8 cellular contexts compared by ENCODE assay signal in genomic region chr4:1726146-1726934, GRCh38. TPM values are rescaled to one million over a fixed set of nuclear protein-coding genes. Genes with fewer than 3 reads are reported as not detected.
A peak's percentile ranks its signal among the peaks of the same experiment; 100 is the strongest.
DNase-seq lines count a peak whose midpoint lies in the region; ATAC-seq and TF ChIP-seq lines count a peak whose summit lies in the region.

No MANE protein-coding gene starts in this region.

- H3K4me1 ChIP-seq in DOHH2 (ENCODE audit: control insufficient read depth, low read length) (peaks cover 40% of the 10 kb centered on the region), Peyer's patch (peaks cover 3 to 49% (median 37%) of the 10 kb centered on the region in 4 donors), esophagus squamous epithelium (peaks cover 41 to 63% (median 48%) of the 10 kb centered on the region in 3 donors)

- no peaks in the 10 kb centered on the region for H3K27me3 Mint-ChIP-seq in activated T-cell treated with anti-CD3 and anti-CD28 coated beads, Interleukin-2, amount 50 U/mL, for 72 hours (ENCODE audit: low read depth)
- no peaks in the 10 kb centered on the region for H3K27me3 Mint-ChIP-seq in nephron (ENCODE audit: low read depth)

- H3F3A ChIP-seq in DOHH2 (ENCODE audit: control insufficient read depth, insufficient read depth) = peaks cover 19% of the 10 kb centered on the region

- 38 to 52% methylated on average over 12 to 14 of the region's 17 CpGs for WGBS in esophagus squamous epithelium, 2 donors

- H3K36me3 ChIP-seq in DOHH2 (ENCODE audit: control insufficient read depth, low read length) = peaks cover 96% of the 10 kb centered on the region
- peaks cover 0 to 8% (median 0%) of the 10 kb centered on the region in 3 donors for H3K36me3 ChIP-seq in Peyer's patch
- H3K36me3 ChIP-seq in esophagus squamous epithelium = peaks cover 0 to 26% (median 5%) of the 10 kb centered on the region in 3 donors

- H3K4me1 Mint-ChIP-seq in activated T-cell treated with anti-CD3 and anti-CD28 coated beads, Interleukin-2, amount 50 U/mL, for 72 hours (ENCODE audit: low read depth) = peaks cover 91% of the 10 kb centered on the region
- peaks cover 26% of the 10 kb centered on the region for H3K4me1 Mint-ChIP-seq in nephron

- H3K4me3 ChIP-seq in DOHH2 (ENCODE audit: low read length) = no peak overlapping the region
- no peak overlapping the region for H3K4me3 ChIP-seq in Peyer's patch
- no peak overlapping the region for H3K4me3 ChIP-seq in esophagus squamous epithelium

- no peaks in the 10 kb centered on the region for H3K27me3 ChIP-seq in DOHH2 (ENCODE audit: control insufficient read depth, low read length)
- H3K27me3 ChIP-seq in Peyer's patch = no peaks in the 10 kb centered on the region
- no peaks in the 10 kb centered on the region for H3K27me3 ChIP-seq in esophagus squamous epithelium

- H4K20me1 ChIP-seq in DOHH2 (ENCODE audit: control insufficient read depth, insufficient read depth, low read depth, low read length) = peaks cover 58% of the 10 kb centered on the region

- intact Hi-C loops in esophagus squamous epithelium (cut with DNase I) = loop anchor here (5.0 kb wide), 1 partner anchor 34 kb away; no protein-coding TSS in a partner anchor

- H3K4me2 ChIP-seq in DOHH2 (ENCODE audit: low read length) = peak overlapping the region; percentile 4

- no peaks in the 10 kb centered on the region for H3K9me2 ChIP-seq in DOHH2 (replicated peaks; ENCODE audit: control insufficient read depth, low read length)

- peaks cover 29 to 62% of the 10 kb centered on the region in 2 donors for H3K36me3 Mint-ChIP-seq in activated T-cell treated with anti-CD3 and anti-CD28 coated beads, Interleukin-2, amount 50 U/mL, for 72 hours (ENCODE audit: insufficient read depth in 2 of 2)
- peaks cover 31% of the 10 kb centered on the region for H3K36me3 Mint-ChIP-seq in nephron (ENCODE audit: low read depth)

- no peak overlapping the region for H3K27ac ChIP-seq in DOHH2 (ENCODE audit: low read depth, low read length)
- H3K27ac ChIP-seq in Peyer's patch = peak overlapping the region in 3 of 4 donors; percentile 36 to 67 (median 55)
- peak overlapping the region; percentile 60 to 86 (median 76) for H3K27ac ChIP-seq in esophagus squamous epithelium

- peak; percentile 54 for DNase-seq in KG1 (lab: John Stamatoyannopoulos, UW)
- peak; percentile 92 to 97 (median 93) for DNase-seq in Peyer's patch
- peak; percentile 84 to 91 for DNase-seq in activated T-cell treated with anti-CD3 and anti-CD28 coated beads, Interleukin-2, amount 50 U/mL, for 72 hours
- DNase-seq in esophagus squamous epithelium (lab: John Stamatoyannopoulos, UW) = peak; percentile 44
- peak; percentile 81 for DNase-seq in stimulated activated naive CD4-positive, alpha-beta T cell treated with Interleukin-2 at 50 U/mL for 16 hours (lab: John Stamatoyannopoulos, UW)

- peak overlapping the region in 1 of 2 donors; percentile 26 for H3K4me3 Mint-ChIP-seq in activated T-cell treated with anti-CD3 and anti-CD28 coated beads, Interleukin-2, amount 50 U/mL, for 72 hours
- H3K4me3 Mint-ChIP-seq in nephron = peak overlapping the region in 2 of 3 experiments; percentile 23 to 35

- H3K27ac Mint-ChIP-seq in activated T-cell treated with anti-CD3 and anti-CD28 coated beads, Interleukin-2, amount 50 U/mL, for 72 hours = peak overlapping the region; percentile 90
- peak overlapping the region; percentile 14 to 91 (median 59) for H3K27ac Mint-ChIP-seq in nephron

- TF ChIP-seq POLR2A in Peyer's patch (IDR thresholded peaks at IDR 0.05) (no peak), esophagus squamous epithelium (IDR thresholded peaks at IDR 0.05) (no peak)

- H3K9me3 ChIP-seq in DOHH2 (ENCODE audit: control insufficient read depth, insufficient read depth, low read length) = no peaks in the 10 kb centered on the region
- H3K9me3 ChIP-seq in Peyer's patch = no peaks in the 10 kb centered on the region
- no peaks in the 10 kb centered on the region for H3K9me3 ChIP-seq in esophagus squamous epithelium

- peaks cover 99% of the 10 kb centered on the region for H3K79me2 ChIP-seq in DOHH2 (ENCODE audit: control insufficient read depth, low read length)

- no peaks in the 10 kb centered on the region for H3K9me3 Mint-ChIP-seq in activated T-cell treated with anti-CD3 and anti-CD28 coated beads, Interleukin-2, amount 50 U/mL, for 72 hours
- no peaks in the 10 kb centered on the region for H3K9me3 Mint-ChIP-seq in nephron

- ATAC-seq in activated T-cell treated with anti-CD3 and anti-CD28 coated beads, Interleukin-2, amount 50 U/mL, for 72 hours (replicated peaks in 1 of 2) = peak; percentile 8 to 37
- no peak for ATAC-seq in GM21381 (IDR thresholded peaks at IDR 0.05; ENCODE audit: unreplicated experiment)

- TF ChIP-seq CTCF in DOHH2 (IDR thresholded peaks at IDR 0.05; ENCODE audit: low read depth, low read length, poor library complexity, severe bottlenecking) = peak; percentile 98
- peak; percentile 94 to 98 (median 96) for TF ChIP-seq CTCF in Peyer's patch (IDR thresholded peaks at IDR 0.05)
- TF ChIP-seq CTCF in esophagus squamous epithelium (IDR thresholded peaks at IDR 0.05) = peak; percentile 90 to 99 (median 97)
- peak; percentile 93 to 99 (median 95) for TF ChIP-seq CTCF in nephron (IDR thresholded peaks at IDR 0.05; ENCODE audit: unreplicated experiment in 3 of 3)

RNA-seq across cellular contexts. Expression of gene TACC3, which starts 5.0 kb away (rescaled TPM):
- total RNA-seq in Peyer's patch (100 to 1,000 TPM in 1 of 4 donors, 10 to 100 TPM in 3; 19.1 to 138 (median 28.0) TPM), esophagus squamous epithelium (10 to 100 TPM; 14.9 to 41.3 (median 19.6) TPM)
- total RNA-seq in activated T-cell treated with anti-CD3 and anti-CD28 coated beads, Interleukin-2, amount 50 U/mL, for 72 hours = 100 to 1,000 TPM; 172 to 206 TPM

RNA-seq across cellular contexts. Expression of gene TMEM129, which starts 5.2 kb away (rescaled TPM):
- total RNA-seq in Peyer's patch (100 to 1,000 TPM in 1 of 4 donors, 10 to 100 TPM in 3; 28.9 to 106 (median 67.1) TPM), esophagus squamous epithelium (10 to 100 TPM; 30.4 to 47.5 (median 38.3) TPM)
- total RNA-seq in activated T-cell treated with anti-CD3 and anti-CD28 coated beads, Interleukin-2, amount 50 U/mL, for 72 hours = 10 to 100 TPM; 20.4 to 22.1 TPM

RNA-seq across cellular contexts. Expression of gene SLBP, which starts 14.2 kb away (rescaled TPM):
- total RNA-seq in Peyer's patch (10 to 100 TPM; 18.4 to 86.6 (median 26.2) TPM), esophagus squamous epithelium (10 to 100 TPM; 32.4 to 60.1 (median 48.6) TPM)
- 10 to 100 TPM; 56.4 to 63.1 TPM for total RNA-seq in activated T-cell treated with anti-CD3 and anti-CD28 coated beads, Interleukin-2, amount 50 U/mL, for 72 hours

RNA-seq across cellular contexts. Expression of gene FAM53A, which starts 42.2 kb away (rescaled TPM):
- total RNA-seq in Peyer's patch (1 to 10 TPM in 3 of 4 donors, not detected in 1; 1.5 to 8.3 (median 1.8) TPM), esophagus squamous epithelium (1 to 10 TPM in 1 of 4 donors, under 1 TPM in 3; 0.22 to 2.5 (median 0.47) TPM)
- total RNA-seq in activated T-cell treated with anti-CD3 and anti-CD28 coated beads, Interleukin-2, amount 50 U/mL, for 72 hours = 1 to 10 TPM; 1.4 to 4.0 TPM
